In genomic region chr3:42709621-42710020, GRCh38 we compare ENCODE assay signal across 1 cellular context.
TF ChIP-seq lines count a peak whose summit lies in the region.

No MANE protein-coding gene starts in this region.

TF ChIP-seq in WTC11, 78 proteins besides CTCF, POLR2A, EP300 and RAD21 (continued from another document):
- TF ChIP-seq MAX (CRISPR knock-in tag; IDR thresholded peaks at IDR 0.05): no peak
TF ChIP-seq in WTC11: peak in this region for 0.
